1 cellular context compared by ENCODE assay signal in the genomic region with DNA sequence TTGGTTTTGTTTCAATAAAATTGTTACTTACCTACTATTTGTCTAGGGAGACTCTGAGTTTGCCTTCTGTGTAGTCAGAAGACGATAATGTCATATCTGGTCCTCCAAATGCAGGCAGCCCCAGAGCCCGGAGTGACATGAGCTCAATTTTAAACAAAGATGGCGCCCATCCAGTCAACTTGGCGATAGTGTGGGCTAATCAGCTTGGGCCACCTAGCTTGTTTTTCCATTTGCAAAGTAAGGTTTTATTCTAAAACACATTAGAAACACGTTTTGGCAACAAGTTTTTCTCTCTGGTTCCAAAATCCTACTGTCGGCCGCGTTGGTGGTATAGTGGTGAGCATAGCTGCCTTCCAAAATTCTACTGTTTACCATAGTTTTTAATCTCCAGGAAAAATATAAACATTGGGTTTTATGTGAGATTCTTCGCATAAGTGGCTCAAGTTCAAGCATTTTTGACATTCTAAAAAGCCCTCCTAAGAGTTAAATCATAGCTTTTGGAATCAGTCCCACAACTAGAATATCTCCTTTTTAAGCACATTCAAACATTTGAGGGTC.
TF ChIP-seq lines count a peak whose summit lies in the region.

No MANE protein-coding gene starts in this region.

TF ChIP-seq in K562, 482 proteins besides CTCF, POLR2A, EP300 and RAD21:
- TF ChIP-seq NR4A1 (CRISPR knock-in tag; IDR thresholded peaks at IDR 0.05) (no peak), NR4A1 (tag; IDR thresholded peaks at IDR 0.05) (0 out of 2 replicates have a peak, but pooled peaks have one; percentile 45), RBM17 (IDR thresholded peaks at IDR 0.05; ENCODE audit: borderline replicate concordance, low read depth, low read length) (no peak), ZNF592 (IDR thresholded peaks at IDR 0.05) (peak; percentile 75), TAL1 (IDR thresholded peaks at IDR 0.05) (no peak), ZNF77 (CRISPR knock-in tag; IDR thresholded peaks at IDR 0.05) (no peak), MLLT1 (IDR thresholded peaks at IDR 0.05) (no peak), CREB3 (tag; conservative IDR thresholded peaks at IDR 0.05; ENCODE audit: low read depth) (0 out of 2 replicates have a peak, but pooled peaks have one; percentile 56), CBX1 (IDR thresholded peaks at IDR 0.05; ENCODE audit: low read depth) (no peak), ZFPM2 (CRISPR knock-in tag; IDR thresholded peaks at IDR 0.05) (no peak), CLOCK (CRISPR knock-in tag; IDR thresholded peaks at IDR 0.05; ENCODE audit: borderline replicate concordance) (no peak), HMG20A (CRISPR knock-in tag; conservative IDR thresholded peaks at IDR 0.05) (no peak), YY1 (IDR thresholded peaks at IDR 0.05; ENCODE audit: borderline replicate concordance in 1 of 3, control insufficient read depth in 1 of 3, extremely low read depth in 1 of 3, insufficient read depth in 3 of 3, insufficient read length in 1 of 3, insufficient replicate concordance in 2 of 3, low read depth in 1 of 3, low read length in 2 of 3) (peak in 1 of 3 experiments; percentile 75), E2F6 (IDR thresholded peaks at IDR 0.05; ENCODE audit: borderline replicate concordance in 1 of 2, extremely low read depth in 1 of 2, insufficient read depth in 1 of 2, insufficient read length in 1 of 2, low read depth in 1 of 2, low read length in 1 of 2, poor library complexity in 1 of 2, severe bottlenecking in 1 of 2) (no peak), ZNF75A (CRISPR knock-in tag; IDR thresholded peaks at IDR 0.05) (no peak)
- TF ChIP-seq, protein P1, sequence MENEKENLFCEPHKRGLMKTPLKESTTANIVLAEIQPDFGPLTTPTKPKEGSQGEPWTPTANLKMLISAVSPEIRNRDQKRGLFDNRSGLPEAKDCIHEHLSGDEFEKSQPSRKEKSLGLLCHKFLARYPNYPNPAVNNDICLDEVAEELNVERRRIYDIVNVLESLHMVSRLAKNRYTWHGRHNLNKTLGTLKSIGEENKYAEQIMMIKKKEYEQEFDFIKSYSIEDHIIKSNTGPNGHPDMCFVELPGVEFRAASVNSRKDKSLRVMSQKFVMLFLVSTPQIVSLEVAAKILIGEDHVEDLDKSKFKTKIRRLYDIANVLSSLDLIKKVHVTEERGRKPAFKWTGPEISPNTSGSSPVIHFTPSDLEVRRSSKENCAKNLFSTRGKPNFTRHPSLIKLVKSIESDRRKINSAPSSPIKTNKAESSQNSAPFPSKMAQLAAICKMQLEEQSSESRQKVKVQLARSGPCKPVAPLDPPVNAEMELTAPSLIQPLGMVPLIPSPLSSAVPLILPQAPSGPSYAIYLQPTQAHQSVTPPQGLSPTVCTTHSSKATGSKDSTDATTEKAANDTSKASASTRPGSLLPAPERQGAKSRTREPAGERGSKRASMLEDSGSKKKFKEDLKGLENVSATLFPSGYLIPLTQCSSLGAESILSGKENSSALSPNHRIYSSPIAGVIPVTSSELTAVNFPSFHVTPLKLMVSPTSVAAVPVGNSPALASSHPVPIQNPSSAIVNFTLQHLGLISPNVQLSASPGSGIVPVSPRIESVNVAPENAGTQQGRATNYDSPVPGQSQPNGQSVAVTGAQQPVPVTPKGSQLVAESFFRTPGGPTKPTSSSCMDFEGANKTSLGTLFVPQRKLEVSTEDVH (IDR thresholded peaks at IDR 0.05; ENCODE audit: low read depth, partially characterized antibody), result no peak
